Comparison of ENCODE assay signal across 20 cellular contexts in genomic region chr10:71277914-71278665, GRCh38.
"Had no signal": no experiment of that assay in that cellular context is flagged by ENCODE, and none has a peak within 500 bp of the region (broad histone marks: within the 10 kb centered on the region; RNA-seq: fewer than 3 reads in every experiment).

No MANE protein-coding gene starts in this region.

- H3K4me3 Mint-ChIP-seq: activated naive CD8-positive, alpha-beta T cell; neural crest cell; stimulated activated effector memory CD8-positive, alpha-beta T cell treated with anti-CD3 and anti-CD28 coated beads, Interleukin-12 subunit alpha, Interleukin-12 subunit beta, amount 100 ng/mL, for 72 hours had no signal

- H3K27me3 Mint-ChIP-seq: activated naive CD8-positive, alpha-beta T cell had no signal

- ATAC-seq: left lung; sciatic nerve; stimulated activated effector memory CD8-positive, alpha-beta T cell treated with anti-CD3 and anti-CD28 coated beads, Interleukin-12 subunit alpha, Interleukin-12 subunit beta, amount 100 ng/mL, for 72 hours; upper lobe of right lung had no signal

- DNase-seq: activated CD4-positive, alpha-beta T cell treated with anti-CD3 and anti-CD28 coated beads, Interleukin-2, amount 50 U/mL, for 48 hours; activated T-cell treated with anti-CD3 and anti-CD28 coated beads for 4 hours; erythroblast; foreskin melanocyte; kidney; left lung; mammary epithelial cell; ovary; stimulated activated CD4-positive, alpha-beta T cell treated with anti-CD3 and anti-CD28 coated beads, Interleukin-4, amount 100 ng/mL, for 24 hours; stomach; SW 1271; T-helper 2 cell; upper lobe of right lung had no signal

- H3K4me1 ChIP-seq: upper lobe of right lung had no signal

- H3K4me3 ChIP-seq: left lung, ovary, smooth muscle cell, stomach, upper lobe of right lung had no signal

- FAIRE-seq: colon, kidney had no signal

- H3K9me3 Mint-ChIP-seq: neural crest cell; stimulated activated effector memory CD8-positive, alpha-beta T cell treated with anti-CD3 and anti-CD28 coated beads, Interleukin-12 subunit alpha, Interleukin-12 subunit beta, amount 100 ng/mL, for 72 hours had no signal

- H3K36me3 ChIP-seq: ovary, upper lobe of right lung had no signal

- H3K4me1 Mint-ChIP-seq: stimulated activated effector memory CD8-positive, alpha-beta T cell treated with anti-CD3 and anti-CD28 coated beads, Interleukin-12 subunit alpha, Interleukin-12 subunit beta, amount 100 ng/mL, for 72 hours had no signal

- H3K9me3 ChIP-seq: left lung, ovary, stomach, upper lobe of right lung had no signal

- H3K36me3 Mint-ChIP-seq: activated naive CD8-positive, alpha-beta T cell; stimulated activated effector memory CD8-positive, alpha-beta T cell treated with anti-CD3 and anti-CD28 coated beads, Interleukin-12 subunit alpha, Interleukin-12 subunit beta, amount 100 ng/mL, for 72 hours had no signal

- H3K4me2 ChIP-seq: smooth muscle cell had no signal

- H3K27me3 ChIP-seq: left lung, ovary, stomach, upper lobe of right lung had no signal

- H3K27ac Mint-ChIP-seq: activated naive CD8-positive, alpha-beta T cell; stimulated activated effector memory CD8-positive, alpha-beta T cell treated with anti-CD3 and anti-CD28 coated beads, Interleukin-12 subunit alpha, Interleukin-12 subunit beta, amount 100 ng/mL, for 72 hours had no signal

- H3K27ac ChIP-seq: left lung, ovary, stomach, upper lobe of right lung, VCaP had no signal
